ENCODE assay signal across 1 cellular context in the genomic region with DNA sequence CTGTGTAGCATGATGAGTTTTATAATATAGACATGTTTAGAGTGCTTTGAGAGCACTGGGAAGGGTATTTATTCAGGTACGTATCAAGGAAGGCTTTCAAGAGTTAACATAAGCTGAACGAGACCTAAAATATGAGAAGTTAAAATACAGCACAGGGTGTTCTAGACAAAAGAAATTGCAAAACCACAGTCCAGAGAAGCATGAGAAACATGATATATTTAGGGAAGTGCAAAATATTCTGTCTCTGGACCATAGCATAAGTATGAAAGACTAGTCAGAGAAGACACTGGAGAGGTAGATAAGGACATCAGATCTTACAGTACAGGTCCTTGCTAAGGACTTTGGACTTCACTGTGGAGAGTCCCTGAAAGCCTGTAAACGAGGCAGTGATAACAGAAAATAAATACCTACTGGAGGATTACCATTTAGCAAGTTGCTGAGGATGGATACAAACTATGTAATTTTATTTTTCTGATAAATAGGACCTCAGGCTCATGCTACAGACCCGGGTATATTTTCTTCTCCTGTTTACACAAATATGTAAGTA.
TF ChIP-seq lines count a peak whose summit lies in the region.

No MANE protein-coding gene starts in this region.

TF ChIP-seq in HepG2, 621 proteins besides CTCF, POLR2A, EP300 and RAD21 (continued from another document):
- TF ChIP-seq, protein P1, sequence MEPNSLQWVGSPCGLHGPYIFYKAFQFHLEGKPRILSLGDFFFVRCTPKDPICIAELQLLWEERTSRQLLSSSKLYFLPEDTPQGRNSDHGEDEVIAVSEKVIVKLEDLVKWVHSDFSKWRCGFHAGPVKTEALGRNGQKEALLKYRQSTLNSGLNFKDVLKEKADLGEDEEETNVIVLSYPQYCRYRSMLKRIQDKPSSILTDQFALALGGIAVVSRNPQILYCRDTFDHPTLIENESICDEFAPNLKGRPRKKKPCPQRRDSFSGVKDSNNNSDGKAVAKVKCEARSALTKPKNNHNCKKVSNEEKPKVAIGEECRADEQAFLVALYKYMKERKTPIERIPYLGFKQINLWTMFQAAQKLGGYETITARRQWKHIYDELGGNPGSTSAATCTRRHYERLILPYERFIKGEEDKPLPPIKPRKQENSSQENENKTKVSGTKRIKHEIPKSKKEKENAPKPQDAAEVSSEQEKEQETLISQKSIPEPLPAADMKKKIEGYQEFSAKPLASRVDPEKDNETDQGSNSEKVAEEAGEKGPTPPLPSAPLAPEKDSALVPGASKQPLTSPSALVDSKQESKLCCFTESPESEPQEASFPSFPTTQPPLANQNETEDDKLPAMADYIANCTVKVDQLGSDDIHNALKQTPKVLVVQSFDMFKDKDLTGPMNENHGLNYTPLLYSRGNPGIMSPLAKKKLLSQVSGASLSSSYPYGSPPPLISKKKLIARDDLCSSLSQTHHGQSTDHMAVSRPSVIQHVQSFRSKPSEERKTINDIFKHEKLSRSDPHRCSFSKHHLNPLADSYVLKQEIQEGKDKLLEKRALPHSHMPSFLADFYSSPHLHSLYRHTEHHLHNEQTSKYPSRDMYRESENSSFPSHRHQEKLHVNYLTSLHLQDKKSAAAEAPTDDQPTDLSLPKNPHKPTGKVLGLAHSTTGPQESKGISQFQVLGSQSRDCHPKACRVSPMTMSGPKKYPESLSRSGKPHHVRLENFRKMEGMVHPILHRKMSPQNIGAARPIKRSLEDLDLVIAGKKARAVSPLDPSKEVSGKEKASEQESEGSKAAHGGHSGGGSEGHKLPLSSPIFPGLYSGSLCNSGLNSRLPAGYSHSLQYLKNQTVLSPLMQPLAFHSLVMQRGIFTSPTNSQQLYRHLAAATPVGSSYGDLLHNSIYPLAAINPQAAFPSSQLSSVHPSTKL (CRISPR knock-in tag; IDR thresholded peaks at IDR 0.05), result 0 out of 2 replicates have a peak, but pooled peaks have one; percentile 29
- TF ChIP-seq HNF4A (CRISPR knock-in tag; IDR thresholded peaks at IDR 0.05), result peak; percentile 66
- TF ChIP-seq ZNF333 (CRISPR knock-in tag; IDR thresholded peaks at IDR 0.05; ENCODE audit: borderline replicate concordance), result no peak
- no peak for TF ChIP-seq SMARCC2 (IDR thresholded peaks at IDR 0.05)
TF ChIP-seq in HepG2: peak in this region for 2.
